In the genomic region with DNA sequence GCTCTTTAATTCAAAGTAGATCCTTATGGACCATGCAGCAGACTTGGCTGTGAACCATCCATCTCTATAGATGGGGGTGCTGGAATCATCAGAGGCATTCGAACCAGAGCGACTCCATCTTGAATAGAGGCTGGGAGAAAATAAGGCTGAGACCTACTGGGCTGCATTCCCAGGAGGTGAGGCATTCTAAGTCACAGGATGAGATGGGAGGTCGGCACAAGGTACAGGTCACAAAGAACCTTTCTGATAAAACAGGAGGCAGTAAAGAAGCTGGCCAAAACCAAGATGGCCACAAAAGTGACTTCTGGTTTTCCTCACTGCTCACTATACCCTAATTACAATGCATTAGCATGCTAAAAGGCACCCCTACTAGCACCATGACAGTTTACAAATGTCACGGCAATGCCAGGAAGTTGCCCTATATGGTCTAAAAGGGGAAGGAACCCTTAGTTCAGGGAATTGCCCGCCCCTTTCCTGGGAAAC, we compare ENCODE assay signal across 13 cellular contexts.
DNase-seq lines count a peak whose midpoint lies in the region; ATAC-seq, FAIRE-seq and TF ChIP-seq lines count a peak whose summit lies in the region.
"Had no signal": no experiment of that assay in that cellular context is flagged by ENCODE, and none has a peak within 500 bp of the region (broad histone marks: within the 10 kb centered on the region; RNA-seq: fewer than 3 reads in every experiment).

No MANE protein-coding gene starts in this region.

- no peak overlapping the region for H3K4me3 Mint-ChIP-seq in activated CD8-positive, alpha-beta T cell treated with anti-CD3 and anti-CD28 coated beads for 36 hours
- no peak overlapping the region for H3K4me3 Mint-ChIP-seq in activated CD8-positive, alpha-beta T cell treated with anti-CD3 and anti-CD28 coated beads, Interleukin-2, amount 10 ng/mL, durations not matched to agents 7 days and 5 days
- H3K4me3 Mint-ChIP-seq: CD14-positive monocyte had no signal

- TF ChIP-seq EP300 in GM12878 (IDR thresholded peaks at IDR 0.05; ENCODE audit: borderline replicate concordance in 1 of 2, control insufficient read depth in 1 of 2, low read depth in 2 of 2, low read length in 2 of 2), result no peak

- H3K27ac ChIP-seq in GM12878 (ENCODE audit: control insufficient read depth, insufficient read depth) (no peak overlapping the region), pancreas (no peak overlapping the region)
- H3K27ac ChIP-seq: Peyer's patch had no signal

- RAD21 ChIA-PET in GM12878 (lab: Charles Lee; ENCODE audit: unreplicated experiment), result no interaction called here

- TF ChIP-seq POLR2A in GM12878 (IDR thresholded peaks at IDR 0.05; ENCODE audit: low read depth, low read length), result no peak

- H3K27ac Mint-ChIP-seq in activated CD8-positive, alpha-beta T cell treated with anti-CD3 and anti-CD28 coated beads for 36 hours, result no peak overlapping the region
- no peak overlapping the region for H3K27ac Mint-ChIP-seq in activated CD8-positive, alpha-beta T cell treated with anti-CD3 and anti-CD28 coated beads, Interleukin-2, amount 10 ng/mL, durations not matched to agents 7 days and 5 days
- H3K27ac Mint-ChIP-seq: CD14-positive monocyte had no signal

- H3K4me2 ChIP-seq in GM12878 (ENCODE audit: control insufficient read depth, insufficient read depth), result no peak overlapping the region

- H3K9me3 Mint-ChIP-seq in activated CD8-positive, alpha-beta T cell treated with anti-CD3 and anti-CD28 coated beads for 36 hours, result no peaks in the 10 kb centered on the region
- no peaks in the 10 kb centered on the region for H3K9me3 Mint-ChIP-seq in activated CD8-positive, alpha-beta T cell treated with anti-CD3 and anti-CD28 coated beads, Interleukin-2, amount 10 ng/mL, durations not matched to agents 7 days and 5 days (ENCODE audit: insufficient read depth)

- FAIRE-seq in GM12878 (lab: Jason Lieb, UNC) (no peak), pancreas (lab: Jason Lieb, UNC) (no peak)
- FAIRE-seq: GM12892 had no signal

- peaks cover 7% of the 10 kb centered on the region for H3K4me1 Mint-ChIP-seq in activated CD8-positive, alpha-beta T cell treated with anti-CD3 and anti-CD28 coated beads for 36 hours (ENCODE audit: low read depth)
- H3K4me1 Mint-ChIP-seq in activated CD8-positive, alpha-beta T cell treated with anti-CD3 and anti-CD28 coated beads, Interleukin-2, amount 10 ng/mL, durations not matched to agents 7 days and 5 days (ENCODE audit: low read depth), result peaks cover 8% of the 10 kb centered on the region

- H2AFZ ChIP-seq in GM12878 (ENCODE audit: control insufficient read depth, low read depth, low read length), result no peak overlapping the region

- 71% methylated on average over 5 of the region's 5 CpGs for WGBS in GM12878 (ENCODE audit: insufficient coverage, insufficient replicate concordance, low lambda C conversion rate, missing lambda C conversion rate)
- 69 to 77% methylated on average over 5 of the region's 5 CpGs for WGBS in pancreas, 2 donors

- SMC1A ChIA-PET in GM12878 (lab: Charles Lee; ENCODE audit: uncharacterized antibody, unreplicated experiment), result no interaction called here

- DNase-seq in activated CD8-positive, alpha-beta T cell treated with anti-CD3 and anti-CD28 coated beads for 36 hours, result peak; percentile 26
- DNase-seq in activated CD8-positive, alpha-beta T cell treated with anti-CD3 and anti-CD28 coated beads, Interleukin-2, amount 10 ng/mL, durations not matched to agents 7 days and 5 days, result no peak
- peak; percentile 79 for DNase-seq in OCI-M1 (lab: John Stamatoyannopoulos, UW)
- DNase-seq in GM12878 (ENCODE audit: low read depth, low spot score), result no peak
- no peak for DNase-seq in pancreas
- DNase-seq: NCI-H226, Peyer's patch, SHP77 had no signal

- H3K4me1 ChIP-seq in GM12878 (ENCODE audit: control insufficient read depth, insufficient read depth, low read length) (peaks cover 24% of the 10 kb centered on the region), pancreas (no peaks in the 10 kb centered on the region)
- H3K4me1 ChIP-seq: Peyer's patch had no signal

- TF ChIP-seq RAD21 in GM12878 (IDR thresholded peaks at IDR 0.05; ENCODE audit: insufficient read depth, low read depth, low read length), result no peak

- H3K9ac ChIP-seq in GM12878 (ENCODE audit: control insufficient read depth, insufficient read depth, low read length), result no peak overlapping the region

- CTCF ChIA-PET in activated CD8-positive, alpha-beta T cell treated with anti-CD3 and anti-CD28 coated beads for 36 hours (lab: Charles Lee), result no interaction called here
- CTCF ChIA-PET in activated CD8-positive, alpha-beta T cell treated with anti-CD3 and anti-CD28 coated beads, Interleukin-2, amount 10 ng/mL, durations not matched to agents 7 days and 5 days (lab: Charles Lee), result no interaction called here
- CTCF ChIA-PET in GM12878 (lab: Yijun Ruan, JAX), result no interaction called here

- POLR2A ChIA-PET in activated CD8-positive, alpha-beta T cell treated with anti-CD3 and anti-CD28 coated beads for 36 hours (lab: Charles Lee), result no interaction called here
- POLR2A ChIA-PET in activated CD8-positive, alpha-beta T cell treated with anti-CD3 and anti-CD28 coated beads, Interleukin-2, amount 10 ng/mL, durations not matched to agents 7 days and 5 days (lab: Charles Lee), result no interaction called here
- POLR2A ChIA-PET in GM12878 (lab: Charles Lee), result no interaction called here

- in situ Hi-C loops in GM12878 (cut with MboI), result no loop called here

- intact Hi-C loops in activated CD8-positive, alpha-beta T cell treated with anti-CD3 and anti-CD28 coated beads for 36 hours (cut with micrococcal nuclease), result no loop called here
- intact Hi-C loops in GM12878 (cut with micrococcal nuclease; ENCODE audit: unreplicated experiment), result no loop called here
- intact Hi-C loops in pancreas (cut with DNase I), result no loop called here

- H3K79me2 ChIP-seq in GM12878 (ENCODE audit: control insufficient read depth, insufficient read depth, low read length), result no peaks in the 10 kb centered on the region

- H3K27me3 ChIP-seq in GM12878 (replicated peaks in 1 of 2; ENCODE audit: control insufficient read depth in 2 of 2, insufficient read depth in 2 of 2, low read length in 1 of 2) (no peaks in the 10 kb centered on the region), pancreas (no peaks in the 10 kb centered on the region)
- H3K27me3 ChIP-seq: Peyer's patch had no signal

- ATAC-seq in activated CD8-positive, alpha-beta T cell treated with anti-CD3 and anti-CD28 coated beads for 36 hours, result peak; percentile 27
- no peak for ATAC-seq in activated CD8-positive, alpha-beta T cell treated with anti-CD3 and anti-CD28 coated beads, Interleukin-2, amount 10 ng/mL, durations not matched to agents 7 days and 5 days
- ATAC-seq in GM12878, result no peak
- no peak for ATAC-seq in HG02973 (IDR thresholded peaks at IDR 0.05; ENCODE audit: unreplicated experiment)
- ATAC-seq in GM19463 (IDR thresholded peaks at IDR 0.05; ENCODE audit: unreplicated experiment), result no peak
- ATAC-seq in pancreas, result no peak
- ATAC-seq: SK-N-SH treated with all-trans-retinoic acid at 6 μM for 48 hours had no signal

- peaks cover 2% of the 10 kb centered on the region for H3K27me3 Mint-ChIP-seq in activated CD8-positive, alpha-beta T cell treated with anti-CD3 and anti-CD28 coated beads for 36 hours
- peaks cover 3% of the 10 kb centered on the region for H3K27me3 Mint-ChIP-seq in activated CD8-positive, alpha-beta T cell treated with anti-CD3 and anti-CD28 coated beads, Interleukin-2, amount 10 ng/mL, durations not matched to agents 7 days and 5 days (ENCODE audit: low read depth)

- H3K9me3 ChIP-seq in GM12878 (replicated peaks; ENCODE audit: control insufficient read depth, insufficient read depth, low read length) (no peaks in the 10 kb centered on the region), pancreas (no peaks in the 10 kb centered on the region)
- H3K9me3 ChIP-seq: Peyer's patch had no signal

- H3K36me3 ChIP-seq in GM12878 (ENCODE audit: control insufficient read depth in 2 of 2, insufficient read depth in 2 of 2, low read length in 1 of 2) (no peaks in the 10 kb centered on the region), pancreas (no peaks in the 10 kb centered on the region)
- H3K36me3 ChIP-seq: Peyer's patch had no signal

- TF ChIP-seq CTCF in activated CD8-positive, alpha-beta T cell treated with anti-CD3 and anti-CD28 coated beads for 36 hours (IDR thresholded peaks at IDR 0.05), result no peak
- no peak for TF ChIP-seq CTCF in GM12878 (IDR thresholded peaks at IDR 0.05 in 2 of 3, conservative IDR thresholded peaks at IDR 0.05 in 1 of 3; ENCODE audit: control insufficient read depth in 2 of 3, extremely low read depth in 1 of 3, insufficient read depth in 1 of 3, low read depth in 3 of 3, low read length in 3 of 3)
- TF ChIP-seq CTCF in pancreas (IDR thresholded peaks at IDR 0.05), result no peak

- H4K20me1 ChIP-seq in GM12878 (ENCODE audit: control insufficient read depth, insufficient read depth), result no peaks in the 10 kb centered on the region

- no TSS peak for BruUV-seq in GM12878 (replicated peaks; lab: Mats Ljungman, UMichigan)

- H3K36me3 Mint-ChIP-seq in activated CD8-positive, alpha-beta T cell treated with anti-CD3 and anti-CD28 coated beads for 36 hours (ENCODE audit: low read depth), result no peaks in the 10 kb centered on the region
- no peaks in the 10 kb centered on the region for H3K36me3 Mint-ChIP-seq in activated CD8-positive, alpha-beta T cell treated with anti-CD3 and anti-CD28 coated beads, Interleukin-2, amount 10 ng/mL, durations not matched to agents 7 days and 5 days (ENCODE audit: low read depth)
- H3K36me3 Mint-ChIP-seq: CD14-positive monocyte had no signal

- H3K4me3 ChIP-seq in GM12878 (no peak overlapping the region), pancreas (no peak overlapping the region)
- H3K4me3 ChIP-seq: Peyer's patch had no signal

TF ChIP-seq in GM12878, 131 proteins besides CTCF, POLR2A, EP300 and RAD21:
- TF ChIP-seq RAD51 (IDR thresholded peaks at IDR 0.05), result no peak
- peak; percentile 10 to 74; a peak in 2 of 4 replicates for TF ChIP-seq SRF (IDR thresholded peaks at IDR 0.05; ENCODE audit: low read depth in 2 of 2, low read length in 2 of 2)
- no peak for TF ChIP-seq SMARCA5 (IDR thresholded peaks at IDR 0.05)
- no peak for TF ChIP-seq FOS (IDR thresholded peaks at IDR 0.05; ENCODE audit: borderline replicate concordance, extremely low read depth, insufficient read length)
- TF ChIP-seq RBBP5 (conservative IDR thresholded peaks at IDR 0.05), result no peak
- no peak for TF ChIP-seq NRF1 (conservative IDR thresholded peaks at IDR 0.05; ENCODE audit: low read depth, low read length)
- no peak for TF ChIP-seq DPF2 (IDR thresholded peaks at IDR 0.05)
- 0 out of 2 replicates have a peak, but pooled peaks have one; percentile 25 for TF ChIP-seq YY1 (IDR thresholded peaks at IDR 0.05; ENCODE audit: low read depth, low read length)
- TF ChIP-seq NFYA (IDR thresholded peaks at IDR 0.05; ENCODE audit: borderline replicate concordance, low read depth, low read length), result no peak
TF ChIP-seq in GM12878: peak in this region for 2.

Comparison
In these comparisons a context has a peak if more than half of its experiments do, and no peak if none do; other contexts are left out.
1. DNase-seq: peak in activated CD8-positive, alpha-beta T cell treated with anti-CD3 and anti-CD28 coated beads for 36 hours (single experiment) and OCI-M1 (single experiment); none in activated CD8-positive, alpha-beta T cell treated with anti-CD3 and anti-CD28 coated beads, Interleukin-2, amount 10 ng/mL, durations not matched to agents 7 days and 5 days (single experiment), GM12878 (single experiment) and pancreas (0 of 6).